ENCODE assay signal across 1 cellular context in the genomic region with DNA sequence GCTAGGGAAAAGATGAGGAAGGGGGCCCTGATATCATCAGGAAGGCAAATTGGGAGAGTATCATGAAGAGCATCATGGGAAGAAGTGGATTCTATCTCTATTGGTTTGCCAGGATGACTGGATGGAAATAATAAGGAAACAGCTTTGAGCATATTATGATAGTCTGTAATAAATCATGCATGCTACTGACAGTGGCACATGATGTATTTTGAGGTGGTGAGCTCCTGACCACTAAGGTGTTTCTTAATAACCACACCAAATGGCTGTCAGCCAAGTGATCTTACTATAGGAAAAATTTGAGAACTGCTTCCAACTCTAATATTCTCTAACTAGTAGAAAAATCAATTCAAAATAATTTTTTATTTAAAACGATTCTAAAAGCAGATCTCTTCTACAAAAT.
TF ChIP-seq lines count a peak whose summit lies in the region.

No MANE protein-coding gene starts in this region.

TF ChIP-seq in GM12878, 131 proteins besides CTCF, POLR2A, EP300 and RAD21 (continued from another document):
- TF ChIP-seq IKZF1 (conservative IDR thresholded peaks at IDR 0.05) (peak; percentile 19; the same call in 1 of the 2 replicates), ZNF217 (IDR thresholded peaks at IDR 0.05) (0 out of 2 replicates have a peak, but pooled peaks have one; percentile 41), NR2F1 (conservative IDR thresholded peaks at IDR 0.05) (peak; percentile 22; the same call in 1 of the 2 replicates), CBX5 (IDR thresholded peaks at IDR 0.05; ENCODE audit: low read depth) (no peak), BCL11A (IDR thresholded peaks at IDR 0.05; ENCODE audit: low read depth, low read length) (no peak)
- TF ChIP-seq, protein P1, sequence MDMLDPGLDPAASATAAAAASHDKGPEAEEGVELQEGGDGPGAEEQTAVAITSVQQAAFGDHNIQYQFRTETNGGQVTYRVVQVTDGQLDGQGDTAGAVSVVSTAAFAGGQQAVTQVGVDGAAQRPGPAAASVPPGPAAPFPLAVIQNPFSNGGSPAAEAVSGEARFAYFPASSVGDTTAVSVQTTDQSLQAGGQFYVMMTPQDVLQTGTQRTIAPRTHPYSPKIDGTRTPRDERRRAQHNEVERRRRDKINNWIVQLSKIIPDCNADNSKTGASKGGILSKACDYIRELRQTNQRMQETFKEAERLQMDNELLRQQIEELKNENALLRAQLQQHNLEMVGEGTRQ (IDR thresholded peaks at IDR 0.05; ENCODE audit: borderline replicate concordance, low read depth, low read length), result no peak
- TF ChIP-seq, protein P2, sequence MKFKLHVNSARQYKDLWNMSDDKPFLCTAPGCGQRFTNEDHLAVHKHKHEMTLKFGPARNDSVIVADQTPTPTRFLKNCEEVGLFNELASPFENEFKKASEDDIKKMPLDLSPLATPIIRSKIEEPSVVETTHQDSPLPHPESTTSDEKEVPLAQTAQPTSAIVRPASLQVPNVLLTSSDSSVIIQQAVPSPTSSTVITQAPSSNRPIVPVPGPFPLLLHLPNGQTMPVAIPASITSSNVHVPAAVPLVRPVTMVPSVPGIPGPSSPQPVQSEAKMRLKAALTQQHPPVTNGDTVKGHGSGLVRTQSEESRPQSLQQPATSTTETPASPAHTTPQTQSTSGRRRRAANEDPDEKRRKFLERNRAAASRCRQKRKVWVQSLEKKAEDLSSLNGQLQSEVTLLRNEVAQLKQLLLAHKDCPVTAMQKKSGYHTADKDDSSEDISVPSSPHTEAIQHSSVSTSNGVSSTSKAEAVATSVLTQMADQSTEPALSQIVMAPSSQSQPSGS (IDR thresholded peaks at IDR 0.05; ENCODE audit: low read length), result no peak
- TF ChIP-seq, protein P3, sequence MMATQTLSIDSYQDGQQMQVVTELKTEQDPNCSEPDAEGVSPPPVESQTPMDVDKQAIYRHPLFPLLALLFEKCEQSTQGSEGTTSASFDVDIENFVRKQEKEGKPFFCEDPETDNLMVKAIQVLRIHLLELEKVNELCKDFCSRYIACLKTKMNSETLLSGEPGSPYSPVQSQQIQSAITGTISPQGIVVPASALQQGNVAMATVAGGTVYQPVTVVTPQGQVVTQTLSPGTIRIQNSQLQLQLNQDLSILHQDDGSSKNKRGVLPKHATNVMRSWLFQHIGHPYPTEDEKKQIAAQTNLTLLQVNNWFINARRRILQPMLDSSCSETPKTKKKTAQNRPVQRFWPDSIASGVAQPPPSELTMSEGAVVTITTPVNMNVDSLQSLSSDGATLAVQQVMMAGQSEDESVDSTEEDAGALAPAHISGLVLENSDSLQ (IDR thresholded peaks at IDR 0.05), result peak; percentile 91
TF ChIP-seq in GM12878: peak in this region for 9.
